Comparison of ENCODE assay signal across 8 cellular contexts in the genomic region with DNA sequence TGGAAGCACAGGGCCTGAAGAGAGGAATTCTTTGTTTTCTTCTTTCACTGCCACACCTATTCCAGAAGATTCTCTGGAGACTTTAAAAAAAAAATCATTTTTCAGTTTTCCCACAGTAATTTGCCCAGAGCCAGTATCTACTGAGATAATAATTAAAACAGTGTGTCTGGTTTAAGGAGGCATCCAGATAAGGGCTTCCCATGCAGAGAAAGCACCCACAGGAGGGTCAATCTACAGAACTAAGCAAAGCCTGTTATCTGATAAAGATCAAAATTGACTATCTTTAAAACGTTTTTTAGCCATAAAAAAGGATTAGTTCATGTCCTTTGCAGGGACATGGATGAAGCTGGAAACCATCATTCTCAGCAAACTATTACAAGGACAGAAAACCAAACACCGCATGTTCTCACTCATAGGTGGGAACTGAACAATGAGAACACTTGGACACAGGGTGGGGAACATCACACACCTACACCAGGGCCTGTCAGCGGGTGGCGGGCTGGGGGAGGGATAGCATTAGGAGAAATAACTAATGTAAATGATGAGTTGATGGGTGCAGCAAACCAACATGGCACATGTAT. TPM values are rescaled to one million over a fixed set of nuclear protein-coding genes. Genes with fewer than 3 reads are reported as not detected.
A peak's percentile ranks its signal among the peaks of the same experiment; 100 is the strongest.
DNase-seq lines count a peak whose midpoint lies in the region; ATAC-seq, FAIRE-seq and TF ChIP-seq lines count a peak whose summit lies in the region.
"Not testable (repeated sequence)": the region's sequence is repeated elsewhere in the genome, so short reads cannot be mapped to it uniquely, and the experiment has no call there.
"Had no signal": no experiment of that assay in that cellular context is flagged by ENCODE, and none has a peak within 500 bp of the region (broad histone marks: within the 10 kb centered on the region; RNA-seq: fewer than 3 reads in every experiment).

No MANE protein-coding gene starts in this region.

- CTCF ChIA-PET in HepG2 (lab: Yijun Ruan, JAX; ENCODE audit: low intra/inter-chr PET ratio, low total read pairs) = not testable (repeated sequence)

- H3K4me1 Mint-ChIP-seq in activated T-cell treated with anti-CD3 and anti-CD28 coated beads, Interleukin-2, amount 50 U/mL, for 72 hours (ENCODE audit: low read depth) = peaks cover 41% of the 10 kb centered on the region
- H3K4me1 Mint-ChIP-seq in endodermal cell (peaks cover 50% of the 10 kb centered on the region), neural crest cell (peaks cover 52% of the 10 kb centered on the region)

- not testable (repeated sequence) for TF ChIP-seq POLR2A in HepG2 (IDR thresholded peaks at IDR 0.05; ENCODE audit: insufficient read depth in 1 of 2, low read depth in 2 of 2, low read length in 2 of 2); testis (IDR thresholded peaks at IDR 0.05)

- POLR2A ChIA-PET in HepG2 (lab: Yijun Ruan, JAX) = interaction anchor here (1.5 kb wide), 1 partner anchor 18 kb away, joined by 5 read pairs; no protein-coding TSS in a partner anchor

- not testable (repeated sequence) for H3K9me3 ChIP-seq in SK-N-MC (ENCODE audit: low read depth, low read length); endodermal cell (ENCODE audit: control insufficient read depth, low read length); HepG2 (ENCODE audit: low read length); testis

- TF ChIP-seq CTCF in endodermal cell (conservative IDR thresholded peaks at IDR 0.05); HepG2 (CRISPR knock-in tag; IDR thresholded peaks at IDR 0.05); neural crest cell (conservative IDR thresholded peaks at IDR 0.05); testis (IDR thresholded peaks at IDR 0.05): not testable (repeated sequence)

- H3K4me1 ChIP-seq in endodermal cell (ENCODE audit: control insufficient read depth, insufficient read depth, low read length) = not testable (repeated sequence)
- peaks cover 63% of the 10 kb centered on the region for H3K4me1 ChIP-seq in HepG2 (ENCODE audit: insufficient read depth, low read length)
- peaks cover 43% of the 10 kb centered on the region for H3K4me1 ChIP-seq in testis

- peak; percentile 32 for DNase-seq in EH (ENCODE audit: low read depth)
- DNase-seq in SK-N-MC (ENCODE audit: low read depth, low spot score); activated T-cell treated with anti-CD3 and anti-CD28 coated beads, Interleukin-2, amount 50 U/mL, for 72 hours; endodermal cell; HepG2 (ENCODE audit: low spot score); neural crest cell (ENCODE audit: low read depth, low spot score); testis: not testable (repeated sequence)

- not testable (repeated sequence) for H3K9me3 Mint-ChIP-seq in activated T-cell treated with anti-CD3 and anti-CD28 coated beads, Interleukin-2, amount 50 U/mL, for 72 hours; endodermal cell; neural crest cell

- H3K27ac ChIP-seq in SK-N-MC (peak overlapping the region; percentile 33; the same call in 1 of the 2 replicates), testis (peak overlapping the region; percentile 6 to 67)
- not testable (repeated sequence) for H3K27ac ChIP-seq in endodermal cell (ENCODE audit: low read depth, low read length); HepG2 (ENCODE audit: extremely low read length, insufficient read depth, low read length)

- not testable (repeated sequence) for H3K27me3 ChIP-seq in endodermal cell (ENCODE audit: control insufficient read depth, insufficient read depth, low read length, poor library complexity, severe bottlenecking); HepG2 (ENCODE audit: control insufficient read depth in 1 of 2, insufficient read depth in 2 of 2, low read length in 2 of 2); testis

- 29 to 68% methylated on average over 1 to 3 of the region's 4 CpGs for WGBS in endodermal cell (ENCODE audit: insufficient coverage in 1 of 2, insufficient read length in 1 of 2), 2 experiments
- WGBS in HepG2 (ENCODE audit: low lambda C conversion rate) = 77% methylated on average over 4 of the region's 4 CpGs
- 55 to 59% methylated on average over 4 of the region's 4 CpGs for WGBS in testis, 2 donors

- not testable (repeated sequence) for TF ChIP-seq RAD21 in HepG2 (CRISPR knock-in tag; IDR thresholded peaks at IDR 0.05)

- H3K36me3 ChIP-seq in SK-N-MC (ENCODE audit: insufficient read depth, low read length) (peaks cover 21% of the 10 kb centered on the region), endodermal cell (ENCODE audit: control insufficient read depth, insufficient read depth, low read length) (peaks cover 18% of the 10 kb centered on the region), HepG2 (replicated peaks in 1 of 2; ENCODE audit: control insufficient read depth in 1 of 2, insufficient read depth in 2 of 2, low read length in 2 of 2) (peaks cover 5 to 19% of the 10 kb centered on the region in 2 experiments; a peak in 3 of 5 replicates)
- H3K36me3 ChIP-seq in testis (ENCODE audit: low read depth, missing control alignments) = not testable (repeated sequence)

- ATAC-seq in activated T-cell treated with anti-CD3 and anti-CD28 coated beads, Interleukin-2, amount 50 U/mL, for 72 hours (replicated peaks in 1 of 2); HepG2: not testable (repeated sequence)

- peaks cover 94% of the 10 kb centered on the region for H3K79me2 ChIP-seq in HepG2 (ENCODE audit: insufficient read depth, low read length)

- not testable (repeated sequence) for BruUV-seq in HepG2 (replicated peaks; lab: Mats Ljungman, UMichigan)

- H3K27me3 Mint-ChIP-seq in activated T-cell treated with anti-CD3 and anti-CD28 coated beads, Interleukin-2, amount 50 U/mL, for 72 hours (ENCODE audit: low read depth); endodermal cell (ENCODE audit: insufficient read depth); neural crest cell (ENCODE audit: low read depth): not testable (repeated sequence)

- H3K4me3 ChIP-seq in SK-N-MC (0 out of 2 replicates have a peak overlapping the region, but pooled peaks have one; percentile 4), endodermal cell (ENCODE audit: low read length) (peak overlapping the region; percentile 27)
- not testable (repeated sequence) for H3K4me3 ChIP-seq in HepG2 (replicated peaks in 1 of 3; ENCODE audit: insufficient read depth in 1 of 3, low read depth in 2 of 3, low read length in 3 of 3); testis

- peaks cover 77% of the 10 kb centered on the region for H4K20me1 ChIP-seq in HepG2 (ENCODE audit: insufficient read depth, low read length)

- H3K27ac Mint-ChIP-seq in activated T-cell treated with anti-CD3 and anti-CD28 coated beads, Interleukin-2, amount 50 U/mL, for 72 hours = peak overlapping the region; percentile 28
- not testable (repeated sequence) for H3K27ac Mint-ChIP-seq in endodermal cell; neural crest cell (ENCODE audit: unreplicated experiment)

- not testable (repeated sequence) for FAIRE-seq in HepG2 (lab: Jason Lieb, UNC)

- H3K9ac ChIP-seq in SK-N-MC (ENCODE audit: insufficient read length); endodermal cell (ENCODE audit: extremely low read depth, low read length, poor library complexity, severe bottlenecking); HepG2 (ENCODE audit: insufficient read depth, low read depth, low read length): not testable (repeated sequence)

- not testable (repeated sequence) for H3K4me2 ChIP-seq in HepG2 (ENCODE audit: low read depth, low read length)

- intact Hi-C loops in HepG2 (cut with micrococcal nuclease; ENCODE audit: unreplicated experiment); testis (cut with DNase I; ENCODE audit: low total_unique reads): not testable (repeated sequence)

- not testable (repeated sequence) for H3K4me3 Mint-ChIP-seq in activated T-cell treated with anti-CD3 and anti-CD28 coated beads, Interleukin-2, amount 50 U/mL, for 72 hours; endodermal cell
- H3K4me3 Mint-ChIP-seq in neural crest cell = peak overlapping the region; percentile 27

- H3K36me3 Mint-ChIP-seq in activated T-cell treated with anti-CD3 and anti-CD28 coated beads, Interleukin-2, amount 50 U/mL, for 72 hours (ENCODE audit: insufficient read depth in 2 of 2); neural crest cell (ENCODE audit: low read depth): not testable (repeated sequence)
- peaks cover 13% of the 10 kb centered on the region for H3K36me3 Mint-ChIP-seq in endodermal cell (ENCODE audit: low read depth)

- TF ChIP-seq EP300 in HepG2 (IDR thresholded peaks at IDR 0.05; ENCODE audit: low read depth in 2 of 2, low read length in 2 of 2); HepG2 (CRISPR knock-in tag; IDR thresholded peaks at IDR 0.05; ENCODE audit: borderline replicate concordance): not testable (repeated sequence)

- in situ Hi-C loops in HepG2 (cut with HindIII; ENCODE audit: extremely low pct_ligation_motif_present, low pct_unique_long_range_greater_than_20kb) = not testable (repeated sequence)

- not testable (repeated sequence) for H2AFZ ChIP-seq in HepG2 (ENCODE audit: low read length)

RNA-seq across cellular contexts. Expression of gene LAPTM4A, which starts 5.6 kb away (rescaled TPM):
- 10 to 100 TPM; 26.0 to 33.3 TPM for total RNA-seq in activated T-cell treated with anti-CD3 and anti-CD28 coated beads, Interleukin-2, amount 50 U/mL, for 72 hours
- 100 to 1,000 TPM; 285 to 291 TPM for total RNA-seq in endodermal cell
- polyA plus RNA-seq in endodermal cell (2013, experiment 1 of 2) = 225 TPM
- 221 TPM for polyA plus RNA-seq in endodermal cell (2013, experiment 2 of 2)
- 82.8 and 116 TPM in 2 replicates for total RNA-seq in HepG2 (2016; rRNA removed; fragmentation: Illumina TruSeq; extraction: Trizol)
- 18.7 and 21.2 TPM in 2 replicates for total RNA-seq in HepG2 (2016; cell fraction: cytosol; rRNA removed; fragmentation: Illumina TruSeq; extraction: Trizol; ENCODE audit: low read depth)
- total RNA-seq in HepG2 (2016; cell fraction: insoluble cytoplasmic fraction; rRNA removed; fragmentation: Illumina TruSeq; extraction: Trizol) = 83.7 and 119 TPM in 2 replicates
- total RNA-seq in HepG2 (2016; cell fraction: membrane; rRNA removed; fragmentation: Illumina TruSeq; extraction: Trizol) = 35.7 and 39.5 TPM in 2 replicates
- total RNA-seq in HepG2 (2016; cell fraction: nucleus; rRNA removed; fragmentation: Illumina TruSeq; extraction: Trizol) = 127 and 144 TPM in 2 replicates
- 491 and 558 TPM in 2 replicates for polyA plus RNA-seq in HepG2 (2011; rRNA removed)
- 344 and 527 TPM in 2 replicates for polyA plus RNA-seq in HepG2 (2011; cell fraction: cytosol; rRNA removed)
- polyA plus RNA-seq in HepG2 (2011; cell fraction: nucleus; rRNA removed) = 114 and 137 TPM in 2 replicates
- 288 and 349 TPM in 2 replicates for polyA plus RNA-seq in HepG2 (2012)
- polyA plus RNA-seq in HepG2 (2016; cell fraction: cytosol; fragmentation: Illumina TruSeq; extraction: Trizol; ENCODE audit: low read depth) = 46.6 and 49.9 TPM in 2 replicates
- 181 and 190 TPM in 2 replicates for polyA plus RNA-seq in HepG2 (2016; cell fraction: insoluble cytoplasmic fraction; fragmentation: Illumina TruSeq; extraction: Trizol; ENCODE audit: low read depth)
- polyA plus RNA-seq in HepG2 (2016; cell fraction: membrane; fragmentation: Illumina TruSeq; extraction: Trizol; ENCODE audit: low read depth) = 62.5 and 62.8 TPM in 2 replicates
- polyA plus RNA-seq in HepG2 (2016; cell fraction: nucleus; fragmentation: Illumina TruSeq; extraction: Trizol; ENCODE audit: insufficient read depth, low read depth) = 365 and 398 TPM in 2 replicates
- polyA minus RNA-seq in HepG2 (2011; rRNA and poly(A)+ RNA removed; ENCODE audit: low replicate concordance) = 123 and 176 TPM in 2 replicates
- 150 and 184 TPM in 2 replicates for polyA minus RNA-seq in HepG2 (2011; cell fraction: cytosol; rRNA and poly(A)+ RNA removed)
- polyA minus RNA-seq in HepG2 (2011; cell fraction: nucleus; rRNA and poly(A)+ RNA removed) = 93.0 and 135 TPM in 2 replicates
- 74.4 and 77.9 TPM in 2 replicates for total RNA-seq in neural crest cell
- total RNA-seq in testis = 100 to 1,000 TPM; 331 to 431 TPM
- polyA plus RNA-seq in testis (ENCODE audit: insufficient read depth, low read depth, low replicate concordance) = 712 TPM

RNA-seq across cellular contexts. Expression of gene MATN3, which starts 33.3 kb away (rescaled TPM):
- total RNA-seq in activated T-cell treated with anti-CD3 and anti-CD28 coated beads, Interleukin-2, amount 50 U/mL, for 72 hours = not detected
- total RNA-seq in endodermal cell = 10 to 100 TPM; 38.5 to 44.7 TPM
- 16.7 TPM for polyA plus RNA-seq in endodermal cell (2013, experiment 1 of 2)
- 24.1 TPM for polyA plus RNA-seq in endodermal cell (2013, experiment 2 of 2)
- 19.2 and 36.1 TPM in 2 replicates for total RNA-seq in HepG2 (2016; rRNA removed; fragmentation: Illumina TruSeq; extraction: Trizol)
- total RNA-seq in HepG2 (2016; cell fraction: cytosol; rRNA removed; fragmentation: Illumina TruSeq; extraction: Trizol; ENCODE audit: low read depth) = 2.3 and 3.4 TPM in 2 replicates
- 16.3 and 36.5 TPM in 2 replicates for total RNA-seq in HepG2 (2016; cell fraction: insoluble cytoplasmic fraction; rRNA removed; fragmentation: Illumina TruSeq; extraction: Trizol)
- total RNA-seq in HepG2 (2016; cell fraction: membrane; rRNA removed; fragmentation: Illumina TruSeq; extraction: Trizol) = 10.9 and 12.3 TPM in 2 replicates
- 68.9 and 81.8 TPM in 2 replicates for total RNA-seq in HepG2 (2016; cell fraction: nucleus; rRNA removed; fragmentation: Illumina TruSeq; extraction: Trizol)
- 191 and 208 TPM in 2 replicates for polyA plus RNA-seq in HepG2 (2011; rRNA removed)
- polyA plus RNA-seq in HepG2 (2011; cell fraction: cytosol; rRNA removed) = 101 and 153 TPM in 2 replicates
- polyA plus RNA-seq in HepG2 (2011; cell fraction: nucleus; rRNA removed) = 157 and 160 TPM in 2 replicates
- 109 and 194 TPM in 2 replicates for polyA plus RNA-seq in HepG2 (2012)
- 4.3 and 4.6 TPM in 2 replicates for polyA plus RNA-seq in HepG2 (2016; cell fraction: cytosol; fragmentation: Illumina TruSeq; extraction: Trizol; ENCODE audit: low read depth)
- polyA plus RNA-seq in HepG2 (2016; cell fraction: insoluble cytoplasmic fraction; fragmentation: Illumina TruSeq; extraction: Trizol; ENCODE audit: low read depth) = 26.1 and 30.5 TPM in 2 replicates
- polyA plus RNA-seq in HepG2 (2016; cell fraction: membrane; fragmentation: Illumina TruSeq; extraction: Trizol; ENCODE audit: low read depth) = 9.4 and 10.7 TPM in 2 replicates
- 150 and 151 TPM in 2 replicates for polyA plus RNA-seq in HepG2 (2016; cell fraction: nucleus; fragmentation: Illumina TruSeq; extraction: Trizol; ENCODE audit: insufficient read depth, low read depth)
- 0.14 and 109 TPM in 2 replicates for polyA minus RNA-seq in HepG2 (2011; rRNA and poly(A)+ RNA removed; ENCODE audit: low replicate concordance)
- 73.2 and 97.4 TPM in 2 replicates for polyA minus RNA-seq in HepG2 (2011; cell fraction: cytosol; rRNA and poly(A)+ RNA removed)
- 125 and 126 TPM in 2 replicates for polyA minus RNA-seq in HepG2 (2011; cell fraction: nucleus; rRNA and poly(A)+ RNA removed)
- 1.3 and 1.9 TPM in 2 replicates for total RNA-seq in neural crest cell
- 1 to 10 TPM; 1.9 to 2.1 TPM for total RNA-seq in testis
- polyA plus RNA-seq in testis (ENCODE audit: insufficient read depth, low read depth, low replicate concordance) = 2.7 TPM
- total RNA-seq: CD4-positive, alpha-beta T cell had no signal

RNA-seq across cellular contexts. Expression of gene WDR35, which starts 55.9 kb away (rescaled TPM):
- 1 to 10 TPM; 4.7 to 6.4 TPM for total RNA-seq in activated T-cell treated with anti-CD3 and anti-CD28 coated beads, Interleukin-2, amount 50 U/mL, for 72 hours
- 10 to 100 TPM; 11.3 to 13.5 TPM for total RNA-seq in endodermal cell
- 15.6 TPM for polyA plus RNA-seq in endodermal cell (2013, experiment 1 of 2)
- polyA plus RNA-seq in endodermal cell (2013, experiment 2 of 2) = 13.0 TPM
- total RNA-seq in HepG2 (2016; rRNA removed; fragmentation: Illumina TruSeq; extraction: Trizol) = 19.6 and 26.6 TPM in 2 replicates
- total RNA-seq in HepG2 (2016; cell fraction: cytosol; rRNA removed; fragmentation: Illumina TruSeq; extraction: Trizol; ENCODE audit: low read depth) = 2.4 and 2.8 TPM in 2 replicates
- total RNA-seq in HepG2 (2016; cell fraction: insoluble cytoplasmic fraction; rRNA removed; fragmentation: Illumina TruSeq; extraction: Trizol) = 19.2 and 25.7 TPM in 2 replicates
- total RNA-seq in HepG2 (2016; cell fraction: membrane; rRNA removed; fragmentation: Illumina TruSeq; extraction: Trizol) = 3.2 and 4.5 TPM in 2 replicates
- 30.6 and 31.4 TPM in 2 replicates for total RNA-seq in HepG2 (2016; cell fraction: nucleus; rRNA removed; fragmentation: Illumina TruSeq; extraction: Trizol)
- 8.2 and 11.1 TPM in 2 replicates for polyA plus RNA-seq in HepG2 (2011; rRNA removed)
- 2.8 and 4.0 TPM in 2 replicates for polyA plus RNA-seq in HepG2 (2011; cell fraction: cytosol; rRNA removed)
- 17.1 and 18.5 TPM in 2 replicates for polyA plus RNA-seq in HepG2 (2011; cell fraction: nucleus; rRNA removed)
- 6.4 and 8.8 TPM in 2 replicates for polyA plus RNA-seq in HepG2 (2012)
- polyA plus RNA-seq in HepG2 (2016; cell fraction: cytosol; fragmentation: Illumina TruSeq; extraction: Trizol; ENCODE audit: low read depth) = 0.34 and 0.38 TPM in 2 replicates
- polyA plus RNA-seq in HepG2 (2016; cell fraction: insoluble cytoplasmic fraction; fragmentation: Illumina TruSeq; extraction: Trizol; ENCODE audit: low read depth) = 10.8 and 11.7 TPM in 2 replicates
- polyA plus RNA-seq in HepG2 (2016; cell fraction: membrane; fragmentation: Illumina TruSeq; extraction: Trizol; ENCODE audit: low read depth) = 0.88 and 1.1 TPM in 2 replicates
- polyA plus RNA-seq in HepG2 (2016; cell fraction: nucleus; fragmentation: Illumina TruSeq; extraction: Trizol; ENCODE audit: insufficient read depth, low read depth) = 35.7 and 36.8 TPM in 2 replicates
- polyA minus RNA-seq in HepG2 (2011; rRNA and poly(A)+ RNA removed; ENCODE audit: low replicate concordance) = 4.9 and 7.4 TPM in 2 replicates
- 7.1 and 7.9 TPM in 2 replicates for polyA minus RNA-seq in HepG2 (2011; cell fraction: cytosol; rRNA and poly(A)+ RNA removed)
- polyA minus RNA-seq in HepG2 (2011; cell fraction: nucleus; rRNA and poly(A)+ RNA removed) = 37.7 and 50.3 TPM in 2 replicates
- total RNA-seq in neural crest cell = 19.0 and 19.4 TPM in 2 replicates
- 10 to 100 TPM; 18.5 to 24.9 TPM for total RNA-seq in testis
- polyA plus RNA-seq in testis (ENCODE audit: insufficient read depth, low read depth, low replicate concordance) = 23.6 TPM
